In genomic region chr12:57487597-57488396, GRCh38 we compare ENCODE assay signal across 8 cellular contexts. TPM values are rescaled to one million over a fixed set of nuclear protein-coding genes. Genes with fewer than 3 reads are reported as not detected.
DNase-seq lines count a peak whose midpoint lies in the region; ATAC-seq and TF ChIP-seq lines count a peak whose summit lies in the region.

Gene MARS1, plus strand, starts transcription at chr12:57488068. Its CDS starts 23 bp downstream, at chr12:57488091.

- TF ChIP-seq CTCF in LNCAP (IDR thresholded peaks at IDR 0.05) (peak; percentile 38; the same call in 1 of the 2 replicates), fibroblast of lung (conservative IDR thresholded peaks at IDR 0.05 in 1 of 2, IDR thresholded peaks at IDR 0.05 in 1 of 2; ENCODE audit: low read depth in 1 of 2, low read length in 2 of 2) (no peak)

- peaks cover 15% of the 10 kb centered on the region for H3K4me1 ChIP-seq in fibroblast of lung (ENCODE audit: control insufficient read depth, extremely low read depth, insufficient read depth, low read length)
- peaks cover 17 to 21% of the 10 kb centered on the region in 2 donors for H3K4me1 ChIP-seq in naive thymus-derived CD4-positive, alpha-beta T cell (ENCODE audit: control insufficient read depth in 2 of 2, insufficient read depth in 2 of 2, low read length in 2 of 2)

- peaks cover 17% of the 10 kb centered on the region for H3K36me3 ChIP-seq in fibroblast of lung (ENCODE audit: control insufficient read depth, insufficient read depth, low read length)
- peaks cover 2 to 41% (median 10%) of the 10 kb centered on the region in 3 experiments for H3K36me3 ChIP-seq in naive thymus-derived CD4-positive, alpha-beta T cell (ENCODE audit: control insufficient read depth in 2 of 3, insufficient read depth in 3 of 3, low read length in 3 of 3)

- peak within 1 kb of the TSS; percentile 60 for H2AFZ ChIP-seq in fibroblast of lung (ENCODE audit: low read length)

- H3K27ac ChIP-seq in fibroblast of lung (ENCODE audit: insufficient read depth, low read length) = peak within 1 kb of the TSS; percentile 67
- peak within 1 kb of the TSS; percentile 86 for H3K27ac ChIP-seq in naive thymus-derived CD4-positive, alpha-beta T cell (ENCODE audit: low read depth, low read length)

- peak; percentile 99 for ATAC-seq in naive thymus-derived CD4-positive, alpha-beta T cell
- ATAC-seq in stimulated activated naive B cell treated with anti-CD40 and anti-IgM and Interleukin-4, amounts not matched to agents 10 μg/mL and 1 μg/mL and 100 μg/mL, for 72 hours (replicated peaks) = peak; percentile 99

- H3K4me3 Mint-ChIP-seq in naive thymus-derived CD4-positive, alpha-beta T cell = peak within 1 kb of the TSS; percentile 89 to 100 (median 98)
- H3K4me3 Mint-ChIP-seq in stimulated activated naive B cell treated with anti-CD40 and anti-IgM and Interleukin-4, amounts not matched to agents 10 μg/mL and 1 μg/mL and 100 μg/mL, for 72 hours = peak within 1 kb of the TSS; percentile 96 to 98

- POLR2A ChIA-PET in naive thymus-derived CD4-positive, alpha-beta T cell (lab: Charles Lee) = interaction anchor here (0.6 to 6.7 kb wide), 9 partner anchors 7 to 111 kb away, joined by 3 to 52 read pairs (median 4); partner anchors contain the start of gene ARHGAP9

- peak within 1 kb of the TSS; percentile 81 to 99 (median 89) for H3K4me3 ChIP-seq in fibroblast of lung (replicated peaks in 1 of 4; ENCODE audit: control extremely low read depth in 1 of 4, insufficient read depth in 1 of 4, low read depth in 3 of 4, low read length in 4 of 4)
- H3K4me3 ChIP-seq in naive thymus-derived CD4-positive, alpha-beta T cell (ENCODE audit: low read length) = peak within 1 kb of the TSS; percentile 89

- H3K27me3 Mint-ChIP-seq in naive thymus-derived CD4-positive, alpha-beta T cell = peaks cover 0 to 2% (median 0%) of the 10 kb centered on the region in 5 donors
- H3K27me3 Mint-ChIP-seq in stimulated activated naive B cell treated with anti-CD40 and anti-IgM and Interleukin-4, amounts not matched to agents 10 μg/mL and 1 μg/mL and 100 μg/mL, for 72 hours = no peaks in the 10 kb centered on the region

- H3K36me3 Mint-ChIP-seq in naive thymus-derived CD4-positive, alpha-beta T cell = peaks cover 7 to 24% (median 20%) of the 10 kb centered on the region in 5 donors
- H3K36me3 Mint-ChIP-seq in stimulated activated naive B cell treated with anti-CD40 and anti-IgM and Interleukin-4, amounts not matched to agents 10 μg/mL and 1 μg/mL and 100 μg/mL, for 72 hours = peaks cover 30 to 43% of the 10 kb centered on the region in 2 donors

- H3K9ac ChIP-seq in fibroblast of lung (ENCODE audit: insufficient read depth, low read length) = peak within 1 kb of the TSS; percentile 65

- H3K9me3 Mint-ChIP-seq in naive thymus-derived CD4-positive, alpha-beta T cell = no peaks in the 10 kb centered on the region
- H3K9me3 Mint-ChIP-seq in stimulated activated naive B cell treated with anti-CD40 and anti-IgM and Interleukin-4, amounts not matched to agents 10 μg/mL and 1 μg/mL and 100 μg/mL, for 72 hours = no peaks in the 10 kb centered on the region

- H3K27me3 ChIP-seq in fibroblast of lung (ENCODE audit: control insufficient read depth, insufficient read depth, low read length) = no peaks in the 10 kb centered on the region
- H3K27me3 ChIP-seq in naive thymus-derived CD4-positive, alpha-beta T cell (ENCODE audit: control insufficient read depth in 2 of 2, insufficient read depth in 2 of 2, low read length in 2 of 2) = no peaks in the 10 kb centered on the region

- DNase-seq in ELF-1 (ENCODE audit: low read depth, low spot score) (peak; percentile 96), GOT3 (lab: John Stamatoyannopoulos, UW) (peak; percentile 100), RPMI8226 (peak; percentile 97), fibroblast of lung (ENCODE audit: low read depth in 2 of 2) (peak; percentile 95 to 97)
- DNase-seq in activated T-helper 1 cell treated with anti-CD3 and anti-CD28 coated beads, Interleukin-2, amount 50 U/mL, for 16 hours (ENCODE audit: low read depth in 1 of 2, low spot score in 1 of 2) = peak; percentile 79 to 89
- peak; percentile 71 to 95 (median 93) for DNase-seq in naive thymus-derived CD4-positive, alpha-beta T cell
- DNase-seq in stimulated activated naive B cell treated with anti-CD40 and anti-IgM and Interleukin-4, amounts not matched to agents 10 μg/mL and 1 μg/mL and 100 μg/mL, for 72 hours = peak; percentile 91

- CTCF ChIA-PET in naive thymus-derived CD4-positive, alpha-beta T cell (lab: Charles Lee) = interaction anchor here (0.9 to 1.2 kb wide), 2 partner anchors 11 kb away, joined by 3 to 9 read pairs; no protein-coding TSS in a partner anchor

- H3K9me3 ChIP-seq in fibroblast of lung (ENCODE audit: control insufficient read depth, insufficient read depth, low read depth, low read length) = no peaks in the 10 kb centered on the region
- H3K9me3 ChIP-seq in naive thymus-derived CD4-positive, alpha-beta T cell (ENCODE audit: control insufficient read depth in 2 of 3, low read length in 3 of 3) = no peaks in the 10 kb centered on the region

- H3K4me1 Mint-ChIP-seq in naive thymus-derived CD4-positive, alpha-beta T cell = peaks cover 21 to 48% (median 40%) of the 10 kb centered on the region in 7 donors
- peaks cover 18 to 33% of the 10 kb centered on the region in 2 donors for H3K4me1 Mint-ChIP-seq in stimulated activated naive B cell treated with anti-CD40 and anti-IgM and Interleukin-4, amounts not matched to agents 10 μg/mL and 1 μg/mL and 100 μg/mL, for 72 hours

- peaks cover 21% of the 10 kb centered on the region for H3K79me2 ChIP-seq in fibroblast of lung (ENCODE audit: control insufficient read depth, insufficient read depth, low read length)

- H3K4me2 ChIP-seq in fibroblast of lung (ENCODE audit: extremely low read depth, insufficient read depth, low read length) = peak within 1 kb of the TSS; percentile 82

- intact Hi-C loops in naive thymus-derived CD4-positive, alpha-beta T cell (cut with micrococcal nuclease) = loop anchor here (1.0 to 5.0 kb wide), 10 partner anchors 8 to 1370 kb away; partner anchors contain the start of genes DDIT3 (in 2 of the 2), R3HDM2 (in 2 of the 2), ARHGAP9 (in 1 of the 2) and CDK4 (in 1 of the 2)

- H4K20me1 ChIP-seq in fibroblast of lung (ENCODE audit: control insufficient read depth, extremely low read depth, insufficient read depth, low read length) = no peaks in the 10 kb centered on the region

- peak within 1 kb of the TSS; percentile 86 to 99 (median 96) for H3K27ac Mint-ChIP-seq in naive thymus-derived CD4-positive, alpha-beta T cell
- H3K27ac Mint-ChIP-seq in stimulated activated naive B cell treated with anti-CD40 and anti-IgM and Interleukin-4, amounts not matched to agents 10 μg/mL and 1 μg/mL and 100 μg/mL, for 72 hours = peak within 1 kb of the TSS; percentile 95

RNA-seq across cellular contexts. Expression of gene MARS1, which starts in this region (rescaled TPM):
- 223 and 352 TPM in 2 replicates for total RNA-seq in fibroblast of lung
- 89.9 and 103 TPM in 2 replicates for polyA plus RNA-seq in fibroblast of lung
- 127 and 147 TPM in 2 replicates for polyA plus RNA-seq in fibroblast of lung (2012)
- polyA minus RNA-seq in fibroblast of lung (ENCODE audit: low replicate concordance) = 393 and 409 TPM in 2 replicates
- 100 to 1,000 TPM; 178 to 229 (median 197) TPM for total RNA-seq in naive thymus-derived CD4-positive, alpha-beta T cell
- 100 to 1,000 TPM in 1 of 2 donors, 10 to 100 TPM in 1; 86.0 to 118 TPM for polyA plus RNA-seq in naive thymus-derived CD4-positive, alpha-beta T cell

Comparison
In these comparisons a context has a peak if more than half of its experiments do, and no peak if none do; other contexts are left out.
1. Peak in every context shown above with its lines: DNase-seq, ATAC-seq, H3K4me3 ChIP-seq and H3K27ac ChIP-seq.